ENCODE assay signal across 9 cellular contexts in the genomic region with DNA sequence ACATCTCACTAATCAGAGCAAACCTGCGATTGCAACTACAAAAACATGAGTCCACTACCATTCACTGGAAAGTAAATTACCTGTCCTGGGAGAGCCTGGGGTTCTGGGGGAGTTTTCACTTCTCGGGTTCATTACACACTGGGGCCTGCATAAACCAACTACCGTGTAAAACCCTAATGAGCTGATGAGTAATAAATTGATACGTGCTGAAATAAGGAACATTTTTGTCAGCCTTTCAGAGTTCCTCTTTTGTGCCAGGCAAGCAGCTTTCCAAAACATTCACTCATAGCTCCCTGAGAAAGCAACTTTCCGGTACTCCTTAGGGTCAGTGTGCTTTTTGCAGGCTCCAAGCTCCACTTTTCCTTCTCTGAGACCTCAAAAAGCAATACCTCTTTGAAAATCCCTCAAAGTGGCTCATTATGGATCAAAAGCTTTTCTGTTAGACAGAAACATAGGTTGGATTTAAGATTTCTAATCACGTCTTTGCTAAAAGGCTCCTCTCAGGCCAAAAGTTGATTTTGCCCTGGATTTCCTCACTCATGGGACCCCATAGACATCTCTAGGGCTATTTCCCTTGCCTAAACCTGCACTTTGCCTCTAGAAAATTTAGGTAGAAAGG.
DNase-seq lines count a peak whose midpoint lies in the region; ATAC-seq and TF ChIP-seq lines count a peak whose summit lies in the region.
"Had no signal": no experiment of that assay in that cellular context is flagged by ENCODE, and none has a peak within 500 bp of the region (broad histone marks: within the 10 kb centered on the region; RNA-seq: fewer than 3 reads in every experiment).

No MANE protein-coding gene starts in this region.

- no peak overlapping the region for H3K4me3 Mint-ChIP-seq in Caco-2 (ENCODE audit: unreplicated experiment)

- peak; percentile 84 for ATAC-seq in GM19395 (IDR thresholded peaks at IDR 0.05; ENCODE audit: unreplicated experiment)
- peak; percentile 80 for ATAC-seq in HG03378 (IDR thresholded peaks at IDR 0.05; ENCODE audit: unreplicated experiment)

- intact Hi-C loops in Caco-2 (cut with micrococcal nuclease; ENCODE audit: unreplicated experiment) = loop anchor here (10.0 kb wide), 1 partner anchor 437 kb away; no protein-coding TSS in a partner anchor

- BruUV-seq in Caco-2 (replicated peaks; lab: Mats Ljungman, UMichigan) = no TSS peak

- H3K36me3 ChIP-seq in Caco-2 (ENCODE audit: control insufficient read depth, insufficient read depth, low read length) = no peaks in the 10 kb centered on the region

- H3K36me3 Mint-ChIP-seq in Caco-2 (ENCODE audit: insufficient read depth, unreplicated experiment) = no peaks in the 10 kb centered on the region

- DNase-seq in Caco-2 = no peak
- DNase-seq in renal cortical epithelial cell (ENCODE audit: low read depth) = peak; percentile 71
- DNase-seq in SKM-1 (lab: John Stamatoyannopoulos, UW; ENCODE audit: unreplicated experiment) = no peak
- no peak for DNase-seq in NCI-H1694 (lab: John Stamatoyannopoulos, UW)
- no peak for DNase-seq in NK-92 (lab: John Stamatoyannopoulos, UW; ENCODE audit: unreplicated experiment)

- H3K4me3 ChIP-seq in Caco-2 (ENCODE audit: low read depth, low read length) = no peak overlapping the region

- H3K27ac Mint-ChIP-seq in Caco-2 (ENCODE audit: unreplicated experiment) = peak overlapping the region; percentile 39

- no peaks in the 10 kb centered on the region for H3K9me3 Mint-ChIP-seq in Caco-2 (ENCODE audit: unreplicated experiment)

- H3K27ac ChIP-seq in angular gyrus (ENCODE audit: low read depth, low read length) = peak overlapping the region; percentile 10
- H3K27ac ChIP-seq: HL-60 had no signal

- POLR2A ChIA-PET in Caco-2 (lab: Charles Lee) = no interaction called here

- no peaks in the 10 kb centered on the region for H3K27me3 ChIP-seq in Caco-2 (replicated peaks; ENCODE audit: control insufficient read depth, insufficient read depth, low read length)

- H3K4me1 Mint-ChIP-seq in Caco-2 (ENCODE audit: low read depth, unreplicated experiment) = no peaks in the 10 kb centered on the region

- peaks cover 18% of the 10 kb centered on the region for H3K4me1 ChIP-seq in Caco-2

- H3K9me3 ChIP-seq in Caco-2 = no peaks in the 10 kb centered on the region; the same call in 1 of the 2 replicates

- CTCF ChIA-PET in Caco-2 (lab: Charles Lee) = no interaction called here

- no peak for TF ChIP-seq CTCF in Caco-2 (IDR thresholded peaks at IDR 0.05; ENCODE audit: insufficient read depth in 1 of 2, low read depth in 1 of 2, low read length in 1 of 2, severe bottlenecking in 1 of 2, unreplicated experiment in 1 of 2)

- no peaks in the 10 kb centered on the region for H3K27me3 Mint-ChIP-seq in Caco-2 (ENCODE audit: insufficient read depth, unreplicated experiment)
